In the genomic region with DNA sequence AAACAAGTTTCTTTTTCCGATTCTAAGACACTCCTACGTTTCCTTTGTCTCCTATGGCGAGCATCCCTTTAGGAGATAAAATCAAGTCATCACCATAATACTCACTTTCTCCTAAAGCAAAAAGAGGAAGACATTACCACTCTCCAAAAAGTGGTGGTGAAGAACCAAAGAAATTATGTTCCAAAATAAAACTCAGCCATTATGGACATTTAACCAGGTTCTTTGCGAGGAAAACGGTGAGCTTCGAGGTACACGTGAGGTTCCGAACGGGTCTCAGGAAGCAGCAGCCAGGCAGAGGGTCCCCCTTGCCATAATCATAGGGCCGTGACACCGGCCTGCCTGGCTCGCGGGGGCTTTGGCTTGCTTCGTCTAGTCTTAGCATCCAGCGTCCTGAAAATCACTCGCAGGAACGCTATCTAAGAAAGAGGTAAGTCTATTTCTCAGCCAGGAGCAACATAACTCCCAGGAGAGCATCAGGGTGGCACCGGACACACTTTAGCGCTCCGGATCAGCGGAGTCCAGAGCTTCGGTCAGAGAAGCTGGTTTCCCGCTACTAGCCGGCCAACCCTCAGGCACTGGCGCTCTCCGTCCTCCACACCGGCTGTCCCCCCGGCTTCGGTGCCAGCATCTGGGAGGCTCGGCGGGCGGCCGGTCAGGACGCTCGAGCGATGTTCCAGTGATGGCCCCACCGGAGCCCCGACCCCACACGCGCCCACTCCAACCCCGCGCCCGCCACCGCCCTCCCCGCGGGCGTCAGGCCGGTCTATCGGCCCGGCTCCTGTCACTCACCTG, we compare ENCODE assay signal across 8 cellular contexts. TPM values are rescaled to one million over a fixed set of nuclear protein-coding genes. Genes with fewer than 3 reads are reported as not detected.
DNase-seq lines count a peak whose midpoint lies in the region; ATAC-seq, FAIRE-seq and TF ChIP-seq lines count a peak whose summit lies in the region.

No MANE protein-coding gene starts in this region.

- H3F3A ChIP-seq in PC-9 (ENCODE audit: insufficient read depth, low read depth) = no peaks in the 10 kb centered on the region; the same call in 1 of the 2 replicates

- no peak for TF ChIP-seq POLR2A in A549 (IDR thresholded peaks at IDR 0.05; ENCODE audit: low read length)
- no peak for TF ChIP-seq POLR2A in GM18505 (IDR thresholded peaks at IDR 0.05; ENCODE audit: borderline replicate concordance, extremely low read depth, insufficient read depth, insufficient read length)

- no peaks in the 10 kb centered on the region for H3K27me3 ChIP-seq in PC-9 (ENCODE audit: insufficient read depth, low read depth)
- H3K27me3 ChIP-seq in bronchial epithelial cell (ENCODE audit: control insufficient read depth, insufficient read depth, low read length) = no peaks in the 10 kb centered on the region

- H3K4me1 ChIP-seq in A549 = peaks cover 11% of the 10 kb centered on the region
- H3K4me1 ChIP-seq in PC-9 (replicated peaks; ENCODE audit: insufficient read depth) = peaks cover 13% of the 10 kb centered on the region; the same call in 1 of the 2 replicates

- no TSS peak for BruUV-seq in PC-9 (replicated peaks; lab: Mats Ljungman, UMichigan)

- FAIRE-seq in A549 (lab: Jason Lieb, UNC) = no peak
- peak; percentile 81 for FAIRE-seq in bronchial epithelial cell (lab: Jason Lieb, UNC)

- CTCF ChIA-PET in A549 (lab: Yijun Ruan, JAX) (interaction anchor here (0.7 to 1.7 kb wide), 3 partner anchors 13 to 53 kb away, joined by 3 read pairs; a partner anchor contains a TSS), PC-9 (lab: Charles Lee) (no interaction called here)

- H3K9me3 Mint-ChIP-seq in stimulated activated naive CD8-positive, alpha-beta T cell treated with anti-CD3 and anti-CD28 coated beads, Interleukin-15, Interleukin-2, amounts not matched to agents 100 ng/mL and 50 ng/mL, for 24 hours = no peaks in the 10 kb centered on the region

- 18% methylated on average over 21 of the region's 50 CpGs for WGBS in A549 (ENCODE audit: missing lambda C conversion rate)

- no peaks in the 10 kb centered on the region for H3K27me3 Mint-ChIP-seq in stimulated activated naive CD8-positive, alpha-beta T cell treated with anti-CD3 and anti-CD28 coated beads, Interleukin-15, Interleukin-2, amounts not matched to agents 100 ng/mL and 50 ng/mL, for 24 hours

- H2AFZ ChIP-seq in PC-9 = peak overlapping the region; percentile 91

- ATAC-seq in A549 = peak; percentile 64 to 72
- peak; percentile 50 for ATAC-seq in GM18505 (IDR thresholded peaks at IDR 0.05; ENCODE audit: unreplicated experiment)
- ATAC-seq in HG02885 (IDR thresholded peaks at IDR 0.05; ENCODE audit: poor library complexity, unreplicated experiment) = peak; percentile 46

- H3K4me2 ChIP-seq in A549 (peak overlapping the region; percentile 97), PC-9 (peak overlapping the region; percentile 100)

- no peak for TF ChIP-seq EP300 in A549 (IDR thresholded peaks at IDR 0.05)

- intact Hi-C loops in PC-9 (cut with micrococcal nuclease; ENCODE audit: unreplicated experiment) = loop anchor here (1.0 to 5.0 kb wide), 2 partner anchors 61 to 117 kb away; a partner anchor contains a TSS

- H3K36me3 Mint-ChIP-seq in stimulated activated naive CD8-positive, alpha-beta T cell treated with anti-CD3 and anti-CD28 coated beads, Interleukin-15, Interleukin-2, amounts not matched to agents 100 ng/mL and 50 ng/mL, for 24 hours (ENCODE audit: low read depth) = peaks cover 20% of the 10 kb centered on the region

- DNase-seq in A549 (ENCODE audit: low read depth in 1 of 2, low spot score in 1 of 2) = no peak
- no peak for DNase-seq in PC-9
- no peak for DNase-seq in bronchial epithelial cell (ENCODE audit: low read depth)
- DNase-seq in kidney tubule cell (ENCODE audit: low spot score) = peak; percentile 53
- no peak for DNase-seq in putamen (ENCODE audit: low spot score)

- peak overlapping the region; percentile 98 for H3K4me3 Mint-ChIP-seq in stimulated activated naive CD8-positive, alpha-beta T cell treated with anti-CD3 and anti-CD28 coated beads, Interleukin-15, Interleukin-2, amounts not matched to agents 100 ng/mL and 50 ng/mL, for 24 hours

- H3K27ac Mint-ChIP-seq in stimulated activated naive CD8-positive, alpha-beta T cell treated with anti-CD3 and anti-CD28 coated beads, Interleukin-15, Interleukin-2, amounts not matched to agents 100 ng/mL and 50 ng/mL, for 24 hours = peak overlapping the region; percentile 91

- H3K79me2 ChIP-seq in PC-9 (ENCODE audit: low read depth) = peaks cover 32% of the 10 kb centered on the region

- H3K36me3 ChIP-seq in PC-9 (ENCODE audit: low read depth) = no peaks in the 10 kb centered on the region
- H3K36me3 ChIP-seq in bronchial epithelial cell (ENCODE audit: control insufficient read depth, insufficient read depth, low read length) = peaks cover 2% of the 10 kb centered on the region

- POLR2A ChIA-PET in A549 (lab: Yijun Ruan, JAX) = interaction anchor here (0.6 to 1.4 kb wide), 5 partner anchors 14 to 306 kb away, joined by 3 to 12 read pairs (median 3); a partner anchor contains a TSS
- POLR2A ChIA-PET in PC-9 (lab: Charles Lee; ENCODE audit: unreplicated experiment) = interaction anchor here (0.5 to 0.7 kb wide), 3 partner anchors 14 to 63 kb away, joined by 3 to 5 read pairs (median 3); no protein-coding TSS in a partner anchor

- peak overlapping the region; percentile 80 to 95 for H3K27ac ChIP-seq in A549
- no peak overlapping the region for H3K27ac ChIP-seq in PC-9

- TF ChIP-seq RAD21 in A549 (conservative IDR thresholded peaks at IDR 0.05 in 1 of 2, IDR thresholded peaks at IDR 0.05 in 1 of 2) = no peak

- H3K4me3 ChIP-seq in A549 = peak overlapping the region; percentile 82
- peak overlapping the region; percentile 98 for H3K4me3 ChIP-seq in PC-9
- peak overlapping the region; percentile 91 for H3K4me3 ChIP-seq in bronchial epithelial cell (ENCODE audit: low read depth, low read length)

- no peaks in the 10 kb centered on the region; the same call in 1 of the 2 replicates for H4K20me1 ChIP-seq in PC-9 (ENCODE audit: insufficient read depth)

- H3K4me1 Mint-ChIP-seq in stimulated activated naive CD8-positive, alpha-beta T cell treated with anti-CD3 and anti-CD28 coated beads, Interleukin-15, Interleukin-2, amounts not matched to agents 100 ng/mL and 50 ng/mL, for 24 hours (ENCODE audit: low read depth) = peaks cover 40% of the 10 kb centered on the region

- TF ChIP-seq CTCF in A549 (IDR thresholded peaks at IDR 0.05) (no peak), PC-9 (conservative IDR thresholded peaks at IDR 0.05) (no peak), bronchial epithelial cell (IDR thresholded peaks at IDR 0.05; ENCODE audit: insufficient read depth, low read length, severe bottlenecking) (no peak)

- H3K9me2 ChIP-seq in PC-9 (ENCODE audit: insufficient read depth) = no peaks in the 10 kb centered on the region

- H3K9me3 ChIP-seq in A549 (no peaks in the 10 kb centered on the region), PC-9 (ENCODE audit: insufficient read depth, low read depth) (no peaks in the 10 kb centered on the region)

TF ChIP-seq in A549, 52 proteins besides CTCF, POLR2A, EP300 and RAD21:
- TF ChIP-seq KDM5A (IDR thresholded peaks at IDR 0.05) (0 out of 2 replicates have a peak, but pooled peaks have one; percentile 24), HOXB5 (CRISPR knock-in tag; IDR thresholded peaks at IDR 0.05) (no peak), NPAS2 (CRISPR knock-in tag; IDR thresholded peaks at IDR 0.05; ENCODE audit: borderline replicate concordance) (no peak), TFCP2L1 (CRISPR knock-in tag; IDR thresholded peaks at IDR 0.05) (no peak), BHLHE40 (IDR thresholded peaks at IDR 0.05; ENCODE audit: low read depth, low read length) (no peak)
- TF ChIP-seq, protein P1, sequence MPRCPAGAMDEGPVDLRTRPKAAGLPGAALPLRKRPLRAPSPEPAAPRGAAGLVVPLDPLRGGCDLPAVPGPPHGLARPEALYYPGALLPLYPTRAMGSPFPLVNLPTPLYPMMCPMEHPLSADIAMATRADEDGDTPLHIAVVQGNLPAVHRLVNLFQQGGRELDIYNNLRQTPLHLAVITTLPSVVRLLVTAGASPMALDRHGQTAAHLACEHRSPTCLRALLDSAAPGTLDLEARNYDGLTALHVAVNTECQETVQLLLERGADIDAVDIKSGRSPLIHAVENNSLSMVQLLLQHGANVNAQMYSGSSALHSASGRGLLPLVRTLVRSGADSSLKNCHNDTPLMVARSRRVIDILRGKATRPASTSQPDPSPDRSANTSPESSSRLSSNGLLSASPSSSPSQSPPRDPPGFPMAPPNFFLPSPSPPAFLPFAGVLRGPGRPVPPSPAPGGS (IDR thresholded peaks at IDR 0.05) = no peak

RNA-seq across cellular contexts. Expression of a gene that starts 0.6 kb away (rescaled TPM):
- polyA plus RNA-seq in A549 (2011; rRNA removed) (22.2 and 28.9 TPM in 2 replicates), A549 (2017; fragmentation: RNase III; extraction: RNeasy Plus Mini Kit Qiagen cat#74134 plus additional on column Dnase treatment) (15.2 to 16.3 TPM (median 16.2 TPM) in 3 replicates)
- 15.8 and 20.0 TPM in 2 replicates for polyA plus RNA-seq in A549 (2012; cell fraction: cytosol; rRNA removed)
- polyA plus RNA-seq in A549 (2012; cell fraction: nucleus; rRNA removed) = 33.9 and 36.7 TPM in 2 replicates
- polyA minus RNA-seq in A549 (2011; rRNA and poly(A)+ RNA removed) = 75.4 and 78.6 TPM in 2 replicates
- total RNA-seq in PC-9 (2021) (32.9 and 37.0 TPM in 2 replicates), bronchial epithelial cell (20.3 and 27.1 TPM in 2 replicates)

RNA-seq across cellular contexts. Expression of a gene that starts 13.9 kb away (rescaled TPM):
- polyA plus RNA-seq in A549 (2011; rRNA removed) (0.54 and 0.71 TPM in 2 replicates), A549 (2017; fragmentation: RNase III; extraction: RNeasy Plus Mini Kit Qiagen cat#74134 plus additional on column Dnase treatment) (0.52 to 1.1 TPM (median 0.66 TPM) in 3 replicates)
- 0.66 and 0.73 TPM in 2 replicates for polyA plus RNA-seq in A549 (2012; cell fraction: cytosol; rRNA removed)
- 9.8 and 13.2 TPM in 2 replicates for polyA plus RNA-seq in A549 (2012; cell fraction: nucleus; rRNA removed)
- 0.73 and 1.2 TPM in 2 replicates for polyA minus RNA-seq in A549 (2011; rRNA and poly(A)+ RNA removed)
- total RNA-seq in PC-9 (2021) (2.0 and 3.5 TPM in 2 replicates), bronchial epithelial cell (not detected in 2 replicates)

RNA-seq across cellular contexts. Expression of a gene that starts 17.3 kb away (rescaled TPM):
- polyA plus RNA-seq in A549 (2011; rRNA removed) (0.21 and 0.39 TPM in 2 replicates), A549 (2017; fragmentation: RNase III; extraction: RNeasy Plus Mini Kit Qiagen cat#74134 plus additional on column Dnase treatment) (0.51 to 0.75 TPM (median 0.74 TPM) in 3 replicates)
- polyA plus RNA-seq in A549 (2012; cell fraction: cytosol; rRNA removed) = 1.2 and 1.3 TPM in 2 replicates
- polyA plus RNA-seq in A549 (2012; cell fraction: nucleus; rRNA removed) = 0.83 and 0.89 TPM in 2 replicates
- 0.44 TPM in 1 of 2 replicates, not detected in the other for polyA minus RNA-seq in A549 (2011; rRNA and poly(A)+ RNA removed)
- total RNA-seq in PC-9 (2021) (0.40 TPM in 1 of 2 replicates, not detected in the other), bronchial epithelial cell (19.5 and 21.6 TPM in 2 replicates)

RNA-seq across cellular contexts. Expression of a gene that starts 28.0 kb away (rescaled TPM):
- polyA plus RNA-seq in A549 (2011; rRNA removed) (0.22 and 0.33 TPM in 2 replicates), A549 (2017; fragmentation: RNase III; extraction: RNeasy Plus Mini Kit Qiagen cat#74134 plus additional on column Dnase treatment) (0.54 to 0.63 TPM (median 0.62 TPM) in 3 replicates)
- 0.28 and 0.52 TPM in 2 replicates for polyA plus RNA-seq in A549 (2012; cell fraction: cytosol; rRNA removed)
- 7.7 and 8.5 TPM in 2 replicates for polyA plus RNA-seq in A549 (2012; cell fraction: nucleus; rRNA removed)
- polyA minus RNA-seq in A549 (2011; rRNA and poly(A)+ RNA removed) = 0.88 and 0.91 TPM in 2 replicates
- total RNA-seq in PC-9 (2021) (48.6 and 56.5 TPM in 2 replicates), bronchial epithelial cell (0.53 and 0.64 TPM in 2 replicates)

Comparison
In these comparisons a context has a peak if more than half of its experiments do, and no peak if none do; other contexts are left out.
1. RNA of a gene that starts 17.3 kb away (total RNA-seq): 19.5 to 21.6 TPM in bronchial epithelial cell; 0.40 TPM in PC-9; every median in the first group is over 10 times any median in the second.
2. Peak in every context shown above with its lines, with median percentiles within 50 percentile points of each other: ATAC-seq and H3K4me3 ChIP-seq.